Comparison of ENCODE assay signal across 8 cellular contexts in genomic region chr4:56388311-56388710, GRCh38. TPM values are rescaled to one million over a fixed set of nuclear protein-coding genes. Genes with fewer than 3 reads are reported as not detected.
DNase-seq lines count a peak whose midpoint lies in the region; ATAC-seq and TF ChIP-seq lines count a peak whose summit lies in the region.

No MANE protein-coding gene starts in this region.

- no peaks in the 10 kb centered on the region for H3K9me3 ChIP-seq in transverse colon

- peaks cover 9 to 24% (median 18%) of the 10 kb centered on the region in 4 donors for H3K4me1 ChIP-seq in transverse colon

- CTCF ChIA-PET in activated CD4-positive, alpha-beta memory T cell treated with anti-CD3 and anti-CD28 coated beads, Interleukin-2, amount 10 ng/mL, durations not matched to agents 7 days and 5 days (lab: Charles Lee) = interaction anchor here (1.5 to 2.6 kb wide), 4 partner anchors 35 to 440 kb away, joined by 3 to 24 read pairs (median 10); partner anchors contain the start of genes CEP135, PAICS and PPAT

- H3K4me3 Mint-ChIP-seq in activated T-cell treated with anti-CD3 and anti-CD28 coated beads, Interleukin-2, amount 50 U/mL, for 72 hours = peak overlapping the region; percentile 98 to 99
- H3K4me3 Mint-ChIP-seq in activated CD4-positive, alpha-beta memory T cell treated with anti-CD3 and anti-CD28 coated beads, Interleukin-2, amount 10 ng/mL, durations not matched to agents 7 days and 5 days = peak overlapping the region; percentile 87

- POLR2A ChIA-PET in activated CD4-positive, alpha-beta memory T cell treated with anti-CD3 and anti-CD28 coated beads, Interleukin-2, amount 10 ng/mL, durations not matched to agents 7 days and 5 days (lab: Charles Lee) = interaction anchor here (0.8 to 3.1 kb wide), 12 partner anchors 9 to 589 kb away, joined by 3 to 85 read pairs (median 10); partner anchors contain the start of genes NOA1, PAICS, POLR2B and PPAT

- 24 to 25% methylated on average over 6 of the region's 6 CpGs for WGBS in transverse colon (ENCODE audit: low coverage in 1 of 2), 2 donors

- no peaks in the 10 kb centered on the region for H3K27me3 ChIP-seq in transverse colon

- H3K27ac Mint-ChIP-seq in activated T-cell treated with anti-CD3 and anti-CD28 coated beads, Interleukin-2, amount 50 U/mL, for 72 hours = peak overlapping the region; percentile 97
- peak overlapping the region; percentile 98 for H3K27ac Mint-ChIP-seq in activated CD4-positive, alpha-beta memory T cell treated with anti-CD3 and anti-CD28 coated beads, Interleukin-2, amount 10 ng/mL, durations not matched to agents 7 days and 5 days

- H3K27ac ChIP-seq in transverse colon = peak overlapping the region; percentile 91 to 99 (median 96)

- peaks cover 40% of the 10 kb centered on the region for H3K4me1 Mint-ChIP-seq in activated T-cell treated with anti-CD3 and anti-CD28 coated beads, Interleukin-2, amount 50 U/mL, for 72 hours (ENCODE audit: low read depth)
- H3K4me1 Mint-ChIP-seq in activated CD4-positive, alpha-beta memory T cell treated with anti-CD3 and anti-CD28 coated beads, Interleukin-2, amount 10 ng/mL, durations not matched to agents 7 days and 5 days = peaks cover 38% of the 10 kb centered on the region

- no peaks in the 10 kb centered on the region for H3K36me3 ChIP-seq in transverse colon

- no peaks in the 10 kb centered on the region for H3K27me3 Mint-ChIP-seq in activated T-cell treated with anti-CD3 and anti-CD28 coated beads, Interleukin-2, amount 50 U/mL, for 72 hours (ENCODE audit: low read depth)
- no peaks in the 10 kb centered on the region for H3K27me3 Mint-ChIP-seq in activated CD4-positive, alpha-beta memory T cell treated with anti-CD3 and anti-CD28 coated beads, Interleukin-2, amount 10 ng/mL, durations not matched to agents 7 days and 5 days

- no peaks in the 10 kb centered on the region for H3K9me3 Mint-ChIP-seq in activated T-cell treated with anti-CD3 and anti-CD28 coated beads, Interleukin-2, amount 50 U/mL, for 72 hours
- no peaks in the 10 kb centered on the region for H3K9me3 Mint-ChIP-seq in activated CD4-positive, alpha-beta memory T cell treated with anti-CD3 and anti-CD28 coated beads, Interleukin-2, amount 10 ng/mL, durations not matched to agents 7 days and 5 days

- in situ Hi-C loops in transverse colon (cut with MboI; ENCODE audit: low pct_ligation_motif_present in 1 of 4, low pct_unique_long_range_greater_than_20kb in 1 of 4, low sequenced_read_pairs in 3 of 4) = no loop called here

- TF ChIP-seq POLR2A in transverse colon (IDR thresholded peaks at IDR 0.05) = no peak

- peaks cover 4 to 5% of the 10 kb centered on the region in 2 donors for H3K36me3 Mint-ChIP-seq in activated T-cell treated with anti-CD3 and anti-CD28 coated beads, Interleukin-2, amount 50 U/mL, for 72 hours (ENCODE audit: insufficient read depth in 2 of 2)
- H3K36me3 Mint-ChIP-seq in activated CD4-positive, alpha-beta memory T cell treated with anti-CD3 and anti-CD28 coated beads, Interleukin-2, amount 10 ng/mL, durations not matched to agents 7 days and 5 days (ENCODE audit: low read depth) = peaks cover 2% of the 10 kb centered on the region

- DNase-seq in activated T-cell treated with anti-CD3 and anti-CD28 coated beads, Interleukin-2, amount 50 U/mL, for 72 hours = no peak
- no peak for DNase-seq in activated T-cell treated with anti-CD3 and anti-CD28 coated beads for 4 hours
- DNase-seq in activated CD4-positive, alpha-beta memory T cell treated with anti-CD3 and anti-CD28 coated beads, Interleukin-2, amount 10 ng/mL, durations not matched to agents 7 days and 5 days = no peak
- DNase-seq in iris pigment epithelial cell (ENCODE audit: low read depth) = peak; percentile 11
- DNase-seq in transverse colon = no peak
- no peak for DNase-seq in SHP77 (lab: John Stamatoyannopoulos, UW)
- no peak for DNase-seq in sciatic nerve (ENCODE audit: low spot score)

- H3K4me3 ChIP-seq in transverse colon = peak overlapping the region; percentile 45 to 74 (median 64)

- no peak for TF ChIP-seq CTCF in transverse colon (IDR thresholded peaks at IDR 0.05)

- no peak for ATAC-seq in activated T-cell treated with anti-CD3 and anti-CD28 coated beads, Interleukin-2, amount 50 U/mL, for 72 hours (replicated peaks in 1 of 2)
- ATAC-seq in GM19035 (IDR thresholded peaks at IDR 0.05; ENCODE audit: unreplicated experiment) (no peak), sciatic nerve (no peak)

- TF ChIP-seq EP300 in transverse colon (IDR thresholded peaks at IDR 0.05; ENCODE audit: low read depth) = no peak

- intact Hi-C loops in transverse colon (cut with DNase I; ENCODE audit: low total_unique reads) (no loop called here), sciatic nerve (cut with DNase I) (no loop called here)

RNA-seq across cellular contexts. Expression of gene AASDH, which starts 1.0 kb away (rescaled TPM):
- total RNA-seq in activated T-cell treated with anti-CD3 and anti-CD28 coated beads, Interleukin-2, amount 50 U/mL, for 72 hours = 10 to 100 TPM; 17.6 to 18.4 TPM
- total RNA-seq in activated CD4-positive, alpha-beta memory T cell treated with anti-CD3 and anti-CD28 coated beads, Interleukin-2, amount 10 ng/mL, durations not matched to agents 7 days and 5 days = 10 to 100 TPM in 1 of 2 experiments, 1 to 10 TPM in 1; 9.6 to 11.1 TPM
- 10 to 100 TPM in 1 of 4 donors, 1 to 10 TPM in 3; 5.0 to 12.3 (median 7.6) TPM for total RNA-seq in transverse colon
- total RNA-seq in sciatic nerve = 16.2 TPM

RNA-seq across cellular contexts. Expression of gene PPAT, which starts 47.1 kb away (rescaled TPM):
- 10 to 100 TPM; 25.6 to 32.7 TPM for total RNA-seq in activated T-cell treated with anti-CD3 and anti-CD28 coated beads, Interleukin-2, amount 50 U/mL, for 72 hours
- total RNA-seq in activated CD4-positive, alpha-beta memory T cell treated with anti-CD3 and anti-CD28 coated beads, Interleukin-2, amount 10 ng/mL, durations not matched to agents 7 days and 5 days = 10 to 100 TPM; 21.6 to 22.7 TPM
- total RNA-seq in transverse colon = 10 to 100 TPM in 1 of 4 donors, 1 to 10 TPM in 2, under 1 TPM in 1; 0.75 to 12.1 (median 4.5) TPM
- total RNA-seq in sciatic nerve = 8.6 TPM

RNA-seq across cellular contexts. Expression of gene PAICS, which starts 47.7 kb away (rescaled TPM):
- 100 to 1,000 TPM; 174 to 190 TPM for total RNA-seq in activated T-cell treated with anti-CD3 and anti-CD28 coated beads, Interleukin-2, amount 50 U/mL, for 72 hours
- total RNA-seq in activated CD4-positive, alpha-beta memory T cell treated with anti-CD3 and anti-CD28 coated beads, Interleukin-2, amount 10 ng/mL, durations not matched to agents 7 days and 5 days = 100 to 1,000 TPM; 115 to 118 TPM
- total RNA-seq in transverse colon = 10 to 100 TPM; 11.6 to 60.1 (median 22.9) TPM
- total RNA-seq in sciatic nerve = 28.7 TPM
